17 cellular contexts compared by ENCODE assay signal in the genomic region with DNA sequence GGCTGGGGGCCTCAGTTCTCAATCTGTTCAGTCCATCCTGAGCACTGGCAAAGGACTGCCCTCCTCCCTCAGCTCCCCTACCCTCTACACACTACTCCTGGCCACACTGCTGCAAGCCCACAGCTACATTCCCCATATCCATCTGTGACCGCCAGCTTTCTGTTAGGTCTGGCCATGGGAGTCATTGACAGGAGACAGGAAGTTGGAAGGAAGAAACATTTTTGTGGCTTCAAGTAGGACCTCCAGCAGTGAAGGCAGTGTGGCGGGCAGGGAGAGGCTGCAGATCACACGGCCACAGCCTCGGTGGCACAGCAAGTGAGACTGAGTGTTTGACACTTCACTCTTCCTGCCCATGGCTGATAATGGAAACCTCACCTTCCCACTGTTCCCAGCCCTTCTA. TPM values are rescaled to one million over a fixed set of nuclear protein-coding genes. Genes with fewer than 3 reads are reported as not detected.
A peak's percentile ranks its signal among the peaks of the same experiment; 100 is the strongest.
DNase-seq lines count a peak whose midpoint lies in the region; ATAC-seq and TF ChIP-seq lines count a peak whose summit lies in the region.
"Had no signal": no experiment of that assay in that cellular context is flagged by ENCODE, and none has a peak within 500 bp of the region (broad histone marks: within the 10 kb centered on the region; RNA-seq: fewer than 3 reads in every experiment).

No MANE protein-coding gene starts in this region.

- no peaks in the 10 kb centered on the region for H3K9me3 Mint-ChIP-seq in activated CD4-positive, alpha-beta T cell treated with anti-CD3 and anti-CD28 coated beads for 36 hours (ENCODE audit: low read depth)
- no peaks in the 10 kb centered on the region for H3K9me3 Mint-ChIP-seq in activated naive CD8-positive, alpha-beta T cell (ENCODE audit: low read depth)
- no peaks in the 10 kb centered on the region for H3K9me3 Mint-ChIP-seq in neural crest cell
- H3K9me3 Mint-ChIP-seq: activated B cell treated with CpG ODN at 0.5 μM for 24 hours had no signal

- TF ChIP-seq CTCF in neural crest cell (conservative IDR thresholded peaks at IDR 0.05) = no peak
- no peak for TF ChIP-seq CTCF in left ventricle myocardium inferior (IDR thresholded peaks at IDR 0.05; ENCODE audit: borderline replicate concordance)

- no peak for DNase-seq in activated CD4-positive, alpha-beta T cell treated with anti-CD3 and anti-CD28 coated beads for 36 hours
- DNase-seq in activated CD4-positive, alpha-beta T cell treated with anti-CD3 and anti-CD28 coated beads for 1 hour = no peak
- peak; percentile 57 for DNase-seq in KBM-7
- no peak for DNase-seq in neural crest cell (ENCODE audit: low read depth, low spot score)
- DNase-seq in left ventricle myocardium inferior = no peak
- no peak for DNase-seq in ecto neural progenitor cell (ENCODE audit: low spot score)
- no peak for DNase-seq in dermis blood vessel endothelial cell
- DNase-seq: activated B cell treated with CpG ODN at 0.5 μM for 24 hours; activated effector memory CD4-positive, alpha-beta T cell treated with anti-CD3 and anti-CD28 coated beads, Interleukin-2, amount 50 U/mL, for 16 hours; DMS53; NCI-H187 treated with DMSO at 0.1 percent for 48 hours; NCI-H774; SHP77 had no signal

- ATAC-seq in activated CD4-positive, alpha-beta T cell treated with anti-CD3 and anti-CD28 coated beads for 36 hours = no peak
- ATAC-seq: HCT116 had no signal

- H3K27me3 Mint-ChIP-seq in activated CD4-positive, alpha-beta T cell treated with anti-CD3 and anti-CD28 coated beads for 36 hours = no peaks in the 10 kb centered on the region
- no peaks in the 10 kb centered on the region for H3K27me3 Mint-ChIP-seq in activated naive CD8-positive, alpha-beta T cell
- no peaks in the 10 kb centered on the region for H3K27me3 Mint-ChIP-seq in neural crest cell (ENCODE audit: low read depth)
- H3K27me3 Mint-ChIP-seq: activated B cell treated with CpG ODN at 0.5 μM for 24 hours had no signal

- no peaks in the 10 kb centered on the region for H3K36me3 ChIP-seq in left ventricle myocardium inferior

- no peak overlapping the region for H3K4me3 Mint-ChIP-seq in activated CD4-positive, alpha-beta T cell treated with anti-CD3 and anti-CD28 coated beads for 36 hours
- H3K4me3 Mint-ChIP-seq in activated naive CD8-positive, alpha-beta T cell = no peak overlapping the region
- no peak overlapping the region for H3K4me3 Mint-ChIP-seq in neural crest cell
- H3K4me3 Mint-ChIP-seq: activated B cell treated with CpG ODN at 0.5 μM for 24 hours had no signal

- H3K4me1 Mint-ChIP-seq in activated CD4-positive, alpha-beta T cell treated with anti-CD3 and anti-CD28 coated beads for 36 hours = peaks cover 15% of the 10 kb centered on the region
- peaks cover 36% of the 10 kb centered on the region for H3K4me1 Mint-ChIP-seq in activated naive CD8-positive, alpha-beta T cell (ENCODE audit: low read depth)
- peaks cover 6% of the 10 kb centered on the region for H3K4me1 Mint-ChIP-seq in neural crest cell

- H3K4me1 ChIP-seq in left ventricle myocardium inferior = no peaks in the 10 kb centered on the region
- H3K4me1 ChIP-seq: esophagus muscularis mucosa, parathyroid adenoma had no signal

- POLR2A ChIA-PET in activated CD4-positive, alpha-beta T cell treated with anti-CD3 and anti-CD28 coated beads for 36 hours (lab: Charles Lee) = no interaction called here

- in situ Hi-C loops in KBM-7 (cut with MboI; ENCODE audit: low pct_unique_long_range_greater_than_20kb, low sequenced_read_pairs) = no loop called here

- CTCF ChIA-PET in activated CD4-positive, alpha-beta T cell treated with anti-CD3 and anti-CD28 coated beads for 36 hours (lab: Charles Lee) = interaction anchor here (0.6 kb wide), 1 partner anchor 187 kb away, joined by 3 read pairs; no protein-coding TSS in a partner anchor

- no peak overlapping the region for H3K27ac ChIP-seq in left ventricle myocardium inferior (replicated peaks)
- H3K27ac ChIP-seq: esophagus muscularis mucosa, parathyroid adenoma had no signal

- H3K9me3 ChIP-seq in left ventricle myocardium inferior (replicated peaks) = no peaks in the 10 kb centered on the region
- H3K9me3 ChIP-seq: esophagus muscularis mucosa had no signal

- no peaks in the 10 kb centered on the region for H3K27me3 ChIP-seq in left ventricle myocardium inferior (ENCODE audit: low read depth)
- H3K27me3 ChIP-seq: esophagus muscularis mucosa had no signal

- intact Hi-C loops in activated CD4-positive, alpha-beta T cell treated with anti-CD3 and anti-CD28 coated beads for 36 hours (cut with DNase I, micrococcal nuclease) = no loop called here
- intact Hi-C loops in left ventricle myocardium inferior (cut with micrococcal nuclease) = no loop called here

- H3K36me3 Mint-ChIP-seq in activated CD4-positive, alpha-beta T cell treated with anti-CD3 and anti-CD28 coated beads for 36 hours (ENCODE audit: low read depth) = peaks cover 27% of the 10 kb centered on the region
- H3K36me3 Mint-ChIP-seq in activated naive CD8-positive, alpha-beta T cell = peaks cover 7% of the 10 kb centered on the region
- H3K36me3 Mint-ChIP-seq in neural crest cell (ENCODE audit: low read depth) = peaks cover 4% of the 10 kb centered on the region

- H3K4me3 ChIP-seq in left ventricle myocardium inferior = no peak overlapping the region
- H3K4me3 ChIP-seq: esophagus muscularis mucosa had no signal

- peak overlapping the region; percentile 55 for H3K27ac Mint-ChIP-seq in activated CD4-positive, alpha-beta T cell treated with anti-CD3 and anti-CD28 coated beads for 36 hours
- H3K27ac Mint-ChIP-seq in activated naive CD8-positive, alpha-beta T cell = peak overlapping the region; percentile 83
- peak overlapping the region; percentile 50 for H3K27ac Mint-ChIP-seq in neural crest cell (ENCODE audit: unreplicated experiment)

RNA-seq across cellular contexts. Expression of gene SECISBP2, which starts 55.9 kb away (rescaled TPM):
- total RNA-seq in activated CD4-positive, alpha-beta T cell treated with anti-CD3 and anti-CD28 coated beads for 36 hours = 10 to 100 TPM; 38.6 to 49.9 TPM
- total RNA-seq in neural crest cell (56.7 and 62.6 TPM in 2 replicates), left ventricle myocardium inferior (13.8 TPM), dermis blood vessel endothelial cell (30.0 and 30.1 TPM in 2 replicates)
